Comparison of ENCODE assay signal across 8 cellular contexts in genomic region chr12:50314629-50315312, GRCh38.
A peak's percentile ranks its signal among the peaks of the same experiment; 100 is the strongest.
DNase-seq lines count a peak whose midpoint lies in the region; ATAC-seq, FAIRE-seq and TF ChIP-seq lines count a peak whose summit lies in the region.

No MANE protein-coding gene starts in this region.

- no peak overlapping the region for H3K4me3 ChIP-seq in Loucy (ENCODE audit: low read length, poor library complexity, severe bottlenecking)

- H3K9me3 ChIP-seq in Loucy (ENCODE audit: insufficient read depth, low read depth, low read length), result no peaks in the 10 kb centered on the region

- H2AFZ ChIP-seq in Loucy (ENCODE audit: low read length), result no peak overlapping the region

- no peaks in the 10 kb centered on the region for H3K79me2 ChIP-seq in Loucy (ENCODE audit: insufficient read depth, low read length)

- FAIRE-seq in G401.6 (lab: Jason Lieb, UNC), result peak; percentile 83
- FAIRE-seq in urothelium cell line (lab: Jason Lieb, UNC), result no peak

- H3F3A ChIP-seq in Loucy (ENCODE audit: low read depth), result no peaks in the 10 kb centered on the region

- no peaks in the 10 kb centered on the region for H3K27me3 ChIP-seq in Loucy (ENCODE audit: insufficient read depth, low read length, poor library complexity, severe bottlenecking)

- ATAC-seq in GM19395 (IDR thresholded peaks at IDR 0.05; ENCODE audit: unreplicated experiment), result no peak
- ATAC-seq in GM18519 (IDR thresholded peaks at IDR 0.05; ENCODE audit: low FRiP score, unreplicated experiment), result no peak
- no peak for ATAC-seq in HG03108 (IDR thresholded peaks at IDR 0.05; ENCODE audit: unreplicated experiment)

- H4K20me1 ChIP-seq in Loucy (ENCODE audit: insufficient read depth, low read length, poor library complexity, severe bottlenecking), result no peaks in the 10 kb centered on the region

- H3K27ac ChIP-seq in VCaP, result peak overlapping the region; percentile 7; the same call in 1 of the 2 replicates

- H3K9me2 ChIP-seq in Loucy (replicated peaks; ENCODE audit: low read depth, low read length), result no peaks in the 10 kb centered on the region

- H3K4me2 ChIP-seq in Loucy (ENCODE audit: low read depth, low read length, poor library complexity, severe bottlenecking), result no peak overlapping the region

- peak; percentile 58 for DNase-seq in iPS DF 4.7 (ENCODE audit: extremely low read depth, low spot score)
- peak; percentile 47 for DNase-seq in urothelium cell line (ENCODE audit: low spot score)

- no peak overlapping the region for H3K9ac ChIP-seq in Loucy (ENCODE audit: low read depth, low read length, poor library complexity, severe bottlenecking)

- no peaks in the 10 kb centered on the region for H3K36me3 ChIP-seq in Loucy (ENCODE audit: insufficient read depth, low read length)

- H3K4me1 ChIP-seq in Loucy (ENCODE audit: insufficient read depth, low read length, poor library complexity, severe bottlenecking), result no peaks in the 10 kb centered on the region

- TF ChIP-seq CTCF in Loucy (conservative IDR thresholded peaks at IDR 0.05; ENCODE audit: low read length), result peak; percentile 89
- TF ChIP-seq CTCF in VCaP (conservative IDR thresholded peaks at IDR 0.05), result peak; percentile 79
